Comparison of ENCODE assay signal across 9 cellular contexts in the genomic region with DNA sequence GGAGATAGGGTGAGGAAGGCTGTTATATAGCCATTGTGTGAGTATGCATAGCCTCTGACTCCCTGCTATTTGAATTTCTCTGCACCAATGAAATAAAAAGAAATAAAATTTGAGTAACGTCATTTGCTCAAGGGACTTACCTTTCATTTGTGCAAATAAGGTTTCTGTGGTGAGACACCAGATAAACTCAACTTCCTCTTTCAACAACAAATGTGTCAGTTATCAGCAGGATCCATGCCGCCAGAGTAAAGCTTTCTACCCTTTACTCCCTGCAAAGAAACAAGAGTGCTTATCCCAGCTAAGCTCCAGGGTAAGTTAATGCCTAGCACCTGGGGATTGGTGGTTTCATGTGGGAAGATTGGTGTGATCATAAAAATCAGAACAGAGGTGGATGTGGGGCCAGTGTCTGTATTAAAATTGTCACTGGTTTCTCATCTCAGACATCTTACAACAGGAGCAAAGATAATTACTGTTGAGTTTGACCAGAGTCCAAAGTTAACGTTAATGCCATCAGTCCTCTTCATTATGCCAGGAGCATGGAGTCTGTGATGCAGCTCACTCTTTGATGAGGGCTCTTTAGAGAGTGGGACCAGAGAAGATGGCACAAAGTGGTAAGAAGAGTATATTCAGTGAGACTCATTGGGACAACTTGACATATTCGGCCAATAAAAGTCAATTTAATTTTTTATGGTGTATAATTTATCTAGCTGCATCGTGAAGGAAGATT. TPM values are rescaled to one million over a fixed set of nuclear protein-coding genes. Genes with fewer than 3 reads are reported as not detected.
DNase-seq lines count a peak whose midpoint lies in the region; ATAC-seq and TF ChIP-seq lines count a peak whose summit lies in the region.
"Had no signal": no experiment of that assay in that cellular context is flagged by ENCODE, and none has a peak within 500 bp of the region (broad histone marks: within the 10 kb centered on the region; RNA-seq: fewer than 3 reads in every experiment).

TSS of gene P2RY10 (plus strand) at position 206 of the 727 bp plus-strand sequence. CDS start 15,130 bp downstream, outside the sequence.

- H3K79me2 ChIP-seq in trophoblast cell (ENCODE audit: control insufficient read depth, insufficient read depth, low read length, poor library complexity) (no peaks in the 10 kb centered on the region), osteoblast (ENCODE audit: insufficient read depth, low read length) (no peaks in the 10 kb centered on the region)

- H3K4me3 ChIP-seq in trophoblast cell (ENCODE audit: low read depth, low read length), result no peak within 1 kb of the TSS
- no peak within 1 kb of the TSS for H3K4me3 ChIP-seq in osteoblast (ENCODE audit: insufficient read depth, low read length)

- peak within 1 kb of the TSS; percentile 99 for H3K27ac Mint-ChIP-seq in memory B cell

- H3K79me1 ChIP-seq in trophoblast cell (ENCODE audit: low read length), result no peaks in the 10 kb centered on the region

- H3K18ac ChIP-seq in trophoblast cell (ENCODE audit: low read length), result no peak within 1 kb of the TSS

- no peak within 1 kb of the TSS for H2BK120ac ChIP-seq in trophoblast cell (ENCODE audit: insufficient read depth, low read length, poor library complexity)

- H3K4me2 ChIP-seq in trophoblast cell (ENCODE audit: low read length) (no peak within 1 kb of the TSS), osteoblast (ENCODE audit: insufficient read depth, low read length) (no peak within 1 kb of the TSS)

- H2BK12ac ChIP-seq in trophoblast cell (ENCODE audit: low read length), result no peak within 1 kb of the TSS

- no peaks in the 10 kb centered on the region for H3K36me3 ChIP-seq in trophoblast cell (ENCODE audit: control insufficient read depth in 1 of 2, insufficient read depth in 2 of 2, low read length in 2 of 2)
- H3K36me3 ChIP-seq in osteoblast (ENCODE audit: insufficient read depth, low read length), result no peaks in the 10 kb centered on the region

- peak; percentile 85 for ATAC-seq in GM18909 (IDR thresholded peaks at IDR 0.05; ENCODE audit: poor library complexity, unreplicated experiment)
- peak; percentile 80 for ATAC-seq in HG02840 (IDR thresholded peaks at IDR 0.05; ENCODE audit: low FRiP score, unreplicated experiment)
- ATAC-seq in memory B cell (ENCODE audit: low read depth), result peak; percentile 79
- ATAC-seq: Panc1 had no signal

- no peaks in the 10 kb centered on the region for H3K9me3 Mint-ChIP-seq in memory B cell

- H4K8ac ChIP-seq in trophoblast cell (ENCODE audit: low read depth, low read length), result no peak within 1 kb of the TSS

- H2AFZ ChIP-seq in trophoblast cell (ENCODE audit: insufficient read depth, low read length, poor library complexity), result no peak within 1 kb of the TSS
- no peak within 1 kb of the TSS for H2AFZ ChIP-seq in osteoblast (ENCODE audit: low read length)

- H3K4me1 Mint-ChIP-seq in memory B cell, result peaks cover 24% of the 10 kb centered on the region

- H3K23ac ChIP-seq in trophoblast cell (ENCODE audit: low read length), result no peak within 1 kb of the TSS

- no peak within 1 kb of the TSS for H3K27ac ChIP-seq in trophoblast cell (ENCODE audit: low read depth, low read length)
- H3K27ac ChIP-seq in osteoblast (ENCODE audit: low read depth, low read length), result no peak within 1 kb of the TSS

- no peak within 1 kb of the TSS for H4K91ac ChIP-seq in trophoblast cell (ENCODE audit: low read depth, low read length)

- no peaks in the 10 kb centered on the region for H3K4me1 ChIP-seq in trophoblast cell (ENCODE audit: control insufficient read depth in 1 of 2, insufficient read depth in 2 of 2, low read length in 2 of 2)
- no peaks in the 10 kb centered on the region for H3K4me1 ChIP-seq in osteoblast (ENCODE audit: insufficient read depth, low read length)

- H3K36me3 Mint-ChIP-seq in memory B cell, result peaks cover 20% of the 10 kb centered on the region

- H3K4ac ChIP-seq in trophoblast cell (ENCODE audit: low read depth, low read length), result no peak within 1 kb of the TSS

- no peak within 1 kb of the TSS for H2AK5ac ChIP-seq in trophoblast cell (ENCODE audit: low read length)

- no peaks in the 10 kb centered on the region for H3K27me3 Mint-ChIP-seq in memory B cell

- H2BK5ac ChIP-seq in trophoblast cell (ENCODE audit: low read depth, low read length, poor library complexity), result no peak within 1 kb of the TSS

- H4K12ac ChIP-seq in trophoblast cell (ENCODE audit: low read depth, low read length), result no peak within 1 kb of the TSS

- no peaks in the 10 kb centered on the region for H3K27me3 ChIP-seq in trophoblast cell (ENCODE audit: insufficient read depth, low read length)
- no peaks in the 10 kb centered on the region for H3K27me3 ChIP-seq in osteoblast (ENCODE audit: insufficient read depth, low read length)

- peak; percentile 91 for DNase-seq in OCI-M1 (lab: John Stamatoyannopoulos, UW)
- DNase-seq in memory B cell (ENCODE audit: low spot score in 2 of 2), result peak; percentile 37 to 52
- DNase-seq in trophoblast cell, result no peak
- no peak for DNase-seq in SW480 (ENCODE audit: low spot score)
- no peak for DNase-seq in osteoblast (ENCODE audit: insufficient read length, low spot score, missing footprints)
- no peak for DNase-seq in COR-L47 (lab: John Stamatoyannopoulos, UW)

- H4K20me1 ChIP-seq in osteoblast (ENCODE audit: insufficient read depth, low read length), result no peaks in the 10 kb centered on the region

- H3K9ac ChIP-seq in trophoblast cell (ENCODE audit: low read length), result no peak within 1 kb of the TSS

- peak within 1 kb of the TSS; percentile 97 for H3K4me3 Mint-ChIP-seq in memory B cell

- no peak within 1 kb of the TSS for H3K14ac ChIP-seq in trophoblast cell (ENCODE audit: low read length)

- H3K9me3 ChIP-seq in trophoblast cell (ENCODE audit: insufficient read depth, low read depth, low read length) (no peaks in the 10 kb centered on the region), osteoblast (ENCODE audit: low read depth, low read length) (no peaks in the 10 kb centered on the region)

- WGBS in trophoblast cell (ENCODE audit: extremely low coverage, insufficient coverage, insufficient read length), result no CpG with 5 or more reads among the region's 5 CpGs

- no peak for TF ChIP-seq CTCF in osteoblast (IDR thresholded peaks at IDR 0.05; ENCODE audit: extremely low read depth, low read depth, low read length)

RNA-seq across cellular contexts. Expression of gene P2RY10, which starts in this region (rescaled TPM):
- polyA plus RNA-seq in trophoblast cell (2013), result not detected in 2 replicates
- not detected in 2 replicates for total RNA-seq in osteoblast

Comparison
In these comparisons a context has a peak if more than half of its experiments do, and no peak if none do; other contexts are left out.
1. DNase-seq: peak in OCI-M1 (single experiment) and memory B cell (2 of 2); none in trophoblast cell (0 of 2), SW480 (single experiment), osteoblast (single experiment) and COR-L47 (single experiment).
2. Peak in every context shown above with its lines, with median percentiles within 50 percentile points of each other: ATAC-seq.